Comparison of ENCODE assay signal across 3 cellular contexts in the genomic region with DNA sequence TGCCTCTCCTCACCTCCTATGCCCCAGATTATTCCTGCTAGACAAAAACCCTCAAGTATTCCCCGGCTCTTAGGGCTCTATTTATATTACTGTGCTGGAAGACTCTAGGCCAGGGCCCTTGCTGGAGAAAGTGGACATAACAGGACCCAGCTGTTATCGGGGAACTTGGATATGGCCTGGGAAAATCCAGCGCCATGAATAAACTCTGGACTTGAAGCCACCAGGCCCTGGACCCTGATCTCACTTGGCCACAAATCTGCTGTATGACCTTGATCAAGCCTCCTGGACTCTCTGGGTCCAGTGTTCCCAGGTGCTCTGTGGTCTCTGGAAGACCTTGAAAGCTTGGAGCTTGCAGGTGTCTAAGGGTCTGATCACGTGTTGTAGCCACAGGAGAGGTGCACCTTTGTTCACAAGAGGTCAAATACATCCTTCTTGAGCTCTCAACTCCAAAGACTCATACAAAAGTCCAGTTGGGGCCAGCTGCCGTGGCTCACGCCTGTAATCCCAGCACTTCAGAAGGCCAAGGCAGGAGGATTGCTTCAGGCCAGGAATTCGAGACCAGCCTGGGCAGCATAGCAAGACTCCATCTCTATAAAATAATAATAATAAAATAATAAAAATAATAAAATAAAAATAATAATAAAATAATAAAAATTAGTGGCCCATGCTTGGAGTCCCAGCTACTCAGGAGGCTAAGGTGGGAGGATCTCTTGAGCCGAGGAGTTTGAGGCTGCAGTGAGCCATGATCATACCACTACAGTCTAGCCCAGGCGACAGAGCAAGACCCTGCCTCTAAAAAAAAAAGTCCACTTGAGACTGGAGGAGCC.
TF ChIP-seq lines count a peak whose summit lies in the region.

No MANE protein-coding gene starts in this region.

TF ChIP-seq in SK-N-SH, 30 proteins besides CTCF, POLR2A, EP300 and RAD21:
- TF ChIP-seq, protein P1, sequence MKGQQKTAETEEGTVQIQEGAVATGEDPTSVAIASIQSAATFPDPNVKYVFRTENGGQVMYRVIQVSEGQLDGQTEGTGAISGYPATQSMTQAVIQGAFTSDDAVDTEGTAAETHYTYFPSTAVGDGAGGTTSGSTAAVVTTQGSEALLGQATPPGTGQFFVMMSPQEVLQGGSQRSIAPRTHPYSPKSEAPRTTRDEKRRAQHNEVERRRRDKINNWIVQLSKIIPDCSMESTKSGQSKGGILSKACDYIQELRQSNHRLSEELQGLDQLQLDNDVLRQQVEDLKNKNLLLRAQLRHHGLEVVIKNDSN (IDR thresholded peaks at IDR 0.05; ENCODE audit: borderline replicate concordance, low read depth), result no peak
- TF ChIP-seq GATA2 (CRISPR knock-in tag; IDR thresholded peaks at IDR 0.05) (no peak), YY1 (IDR thresholded peaks at IDR 0.05; ENCODE audit: low read depth) (no peak), CHD2 (IDR thresholded peaks at IDR 0.05; ENCODE audit: low read length, partially characterized antibody) (no peak), SMC3 (IDR thresholded peaks at IDR 0.05; ENCODE audit: low read depth, low read length) (no peak), FOSL2 (IDR thresholded peaks at IDR 0.05; ENCODE audit: borderline replicate concordance, low read depth) (no peak), SIN3A (IDR thresholded peaks at IDR 0.05; ENCODE audit: borderline replicate concordance, low read depth, low read length) (no peak)
- TF ChIP-seq, protein P2, sequence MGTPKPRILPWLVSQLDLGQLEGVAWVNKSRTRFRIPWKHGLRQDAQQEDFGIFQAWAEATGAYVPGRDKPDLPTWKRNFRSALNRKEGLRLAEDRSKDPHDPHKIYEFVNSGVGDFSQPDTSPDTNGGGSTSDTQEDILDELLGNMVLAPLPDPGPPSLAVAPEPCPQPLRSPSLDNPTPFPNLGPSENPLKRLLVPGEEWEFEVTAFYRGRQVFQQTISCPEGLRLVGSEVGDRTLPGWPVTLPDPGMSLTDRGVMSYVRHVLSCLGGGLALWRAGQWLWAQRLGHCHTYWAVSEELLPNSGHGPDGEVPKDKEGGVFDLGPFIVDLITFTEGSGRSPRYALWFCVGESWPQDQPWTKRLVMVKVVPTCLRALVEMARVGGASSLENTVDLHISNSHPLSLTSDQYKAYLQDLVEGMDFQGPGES (IDR thresholded peaks at IDR 0.05; ENCODE audit: low read depth, low read length), result no peak

TF ChIP-seq in SK-N-SH treated with all-trans-retinoic acid at 6 μM for 48 hours, 23 proteins besides CTCF, POLR2A, EP300 and RAD21:
- TF ChIP-seq, protein P3, sequence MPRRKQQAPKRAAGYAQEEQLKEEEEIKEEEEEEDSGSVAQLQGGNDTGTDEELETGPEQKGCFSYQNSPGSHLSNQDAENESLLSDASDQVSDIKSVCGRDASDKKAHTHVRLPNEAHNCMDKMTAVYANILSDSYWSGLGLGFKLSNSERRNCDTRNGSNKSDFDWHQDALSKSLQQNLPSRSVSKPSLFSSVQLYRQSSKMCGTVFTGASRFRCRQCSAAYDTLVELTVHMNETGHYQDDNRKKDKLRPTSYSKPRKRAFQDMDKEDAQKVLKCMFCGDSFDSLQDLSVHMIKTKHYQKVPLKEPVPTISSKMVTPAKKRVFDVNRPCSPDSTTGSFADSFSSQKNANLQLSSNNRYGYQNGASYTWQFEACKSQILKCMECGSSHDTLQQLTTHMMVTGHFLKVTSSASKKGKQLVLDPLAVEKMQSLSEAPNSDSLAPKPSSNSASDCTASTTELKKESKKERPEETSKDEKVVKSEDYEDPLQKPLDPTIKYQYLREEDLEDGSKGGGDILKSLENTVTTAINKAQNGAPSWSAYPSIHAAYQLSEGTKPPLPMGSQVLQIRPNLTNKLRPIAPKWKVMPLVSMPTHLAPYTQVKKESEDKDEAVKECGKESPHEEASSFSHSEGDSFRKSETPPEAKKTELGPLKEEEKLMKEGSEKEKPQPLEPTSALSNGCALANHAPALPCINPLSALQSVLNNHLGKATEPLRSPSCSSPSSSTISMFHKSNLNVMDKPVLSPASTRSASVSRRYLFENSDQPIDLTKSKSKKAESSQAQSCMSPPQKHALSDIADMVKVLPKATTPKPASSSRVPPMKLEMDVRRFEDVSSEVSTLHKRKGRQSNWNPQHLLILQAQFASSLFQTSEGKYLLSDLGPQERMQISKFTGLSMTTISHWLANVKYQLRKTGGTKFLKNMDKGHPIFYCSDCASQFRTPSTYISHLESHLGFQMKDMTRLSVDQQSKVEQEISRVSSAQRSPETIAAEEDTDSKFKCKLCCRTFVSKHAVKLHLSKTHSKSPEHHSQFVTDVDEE (CRISPR knock-in tag; IDR thresholded peaks at IDR 0.05), result no peak

TF ChIP-seq in HepG2, 621 proteins besides CTCF, POLR2A, EP300 and RAD21 (continued from another document):
- TF ChIP-seq SOX6 (IDR thresholded peaks at IDR 0.05) (no peak), SOX6 (CRISPR knock-in tag; IDR thresholded peaks at IDR 0.05) (no peak), ZNF256 (CRISPR knock-in tag; conservative IDR thresholded peaks at IDR 0.05) (no peak), HNRNPK (IDR thresholded peaks at IDR 0.05; ENCODE audit: low read depth, low read length, poor library complexity, severe bottlenecking) (no peak), MTA1 (CRISPR knock-in tag; IDR thresholded peaks at IDR 0.05; ENCODE audit: borderline replicate concordance) (0 out of 2 replicates have a peak, but pooled peaks have one; percentile 40)
- TF ChIP-seq, protein P4, sequence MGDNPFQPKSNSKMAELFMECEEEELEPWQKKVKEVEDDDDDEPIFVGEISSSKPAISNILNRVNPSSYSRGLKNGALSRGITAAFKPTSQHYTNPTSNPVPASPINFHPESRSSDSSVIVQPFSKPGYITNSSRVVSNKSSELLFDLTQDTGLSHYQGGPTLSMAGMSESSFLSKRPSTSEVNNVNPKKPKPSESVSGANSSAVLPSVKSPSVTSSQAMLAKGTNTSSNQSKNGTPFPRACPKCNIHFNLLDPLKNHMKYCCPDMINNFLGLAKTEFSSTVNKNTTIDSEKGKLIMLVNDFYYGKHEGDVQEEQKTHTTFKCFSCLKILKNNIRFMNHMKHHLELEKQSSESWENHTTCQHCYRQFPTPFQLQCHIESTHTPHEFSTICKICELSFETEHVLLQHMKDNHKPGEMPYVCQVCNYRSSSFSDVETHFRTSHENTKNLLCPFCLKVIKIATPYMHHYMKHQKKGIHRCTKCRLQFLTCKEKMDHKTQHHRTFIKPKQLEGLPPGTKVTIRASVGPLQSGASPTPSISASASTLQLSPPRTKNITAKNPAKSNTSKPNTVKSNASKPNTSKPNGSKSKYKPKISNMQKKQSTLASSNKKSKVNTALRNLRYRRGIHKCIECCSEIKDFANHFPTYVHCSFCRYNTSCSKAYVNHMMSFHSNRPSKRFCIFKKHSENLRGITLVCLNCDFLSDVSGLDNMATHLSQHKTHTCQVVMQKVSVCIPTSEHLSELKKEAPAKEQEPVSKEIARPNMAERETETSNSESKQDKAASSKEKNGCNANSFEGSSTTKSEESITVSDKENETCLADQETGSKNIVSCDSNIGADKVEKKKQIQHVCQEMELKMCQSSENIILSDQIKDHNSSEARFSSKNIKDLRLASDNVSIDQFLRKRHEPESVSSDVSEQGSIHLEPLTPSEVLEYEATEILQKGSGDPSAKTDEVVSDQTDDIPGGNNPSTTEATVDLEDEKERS (CRISPR knock-in tag; IDR thresholded peaks at IDR 0.05), result no peak
